In the genomic region with DNA sequence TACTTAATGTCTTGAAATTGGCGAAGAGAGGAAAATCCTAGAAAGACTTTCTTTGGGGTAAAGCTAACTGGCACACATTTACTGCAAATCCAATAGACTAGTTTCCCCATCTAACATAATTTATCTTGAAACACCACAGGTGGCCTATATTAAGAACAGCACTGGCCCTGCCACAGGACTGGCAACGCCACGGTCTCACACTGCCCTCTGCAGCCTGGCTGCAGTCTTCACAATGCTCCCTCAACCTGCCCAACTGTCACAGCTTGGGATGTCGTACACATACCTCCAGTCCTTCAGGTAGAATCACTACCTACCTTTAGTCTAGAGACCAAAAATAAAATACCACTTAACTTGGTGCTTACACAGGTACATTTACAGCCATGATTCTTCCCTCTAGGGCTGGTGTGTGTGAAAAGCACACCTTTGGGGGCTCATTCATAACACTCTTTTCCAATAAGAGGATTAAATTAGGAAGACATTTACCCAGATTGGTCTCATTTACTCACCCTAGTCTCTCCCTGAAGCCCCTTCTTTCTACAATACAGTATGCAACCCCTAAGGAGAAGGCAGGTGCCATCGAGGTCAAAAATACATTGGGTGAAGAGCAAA, we compare ENCODE assay signal across 7 cellular contexts.
A peak's percentile ranks its signal among the peaks of the same experiment; 100 is the strongest.
DNase-seq lines count a peak whose midpoint lies in the region; ATAC-seq, FAIRE-seq and TF ChIP-seq lines count a peak whose summit lies in the region.

No MANE protein-coding gene starts in this region.

- no peak overlapping the region for H2BK12ac ChIP-seq in mesenchymal stem cell (ENCODE audit: low read length in 2 of 2)

- peak; percentile 74 for ATAC-seq in GM21619 (IDR thresholded peaks at IDR 0.05; ENCODE audit: unreplicated experiment)

- H3K9me3 ChIP-seq in MG63: no peaks in the 10 kb centered on the region
- no peaks in the 10 kb centered on the region for H3K9me3 ChIP-seq in SK-N-SH
- no peaks in the 10 kb centered on the region for H3K9me3 ChIP-seq in endothelial cell of umbilical vein (replicated peaks; ENCODE audit: control insufficient read depth, insufficient read depth, low read length)
- no peaks in the 10 kb centered on the region for H3K9me3 ChIP-seq in mesenchymal stem cell (ENCODE audit: control insufficient read depth, low read length)

- H3K4ac ChIP-seq in mesenchymal stem cell (ENCODE audit: low read depth in 1 of 2, low read length in 2 of 2): no peak overlapping the region

- no peaks in the 10 kb centered on the region for H4K20me1 ChIP-seq in SK-N-SH (ENCODE audit: insufficient read depth)
- H4K20me1 ChIP-seq in endothelial cell of umbilical vein (replicated peaks; ENCODE audit: control insufficient read depth, extremely low read depth, insufficient read depth, low read length): no peaks in the 10 kb centered on the region

- H3K4me3 ChIP-seq in MG63 (no peak overlapping the region), SK-N-SH (ENCODE audit: low read depth in 2 of 2, low read length in 1 of 2) (0 out of 4 replicates have a peak overlapping the region, but pooled peaks of 1 of the 2 experiments have one; percentile 22), endothelial cell of umbilical vein (replicated peaks in 1 of 3; ENCODE audit: insufficient read depth in 1 of 3, low read depth in 1 of 3, low read length in 3 of 3) (no peak overlapping the region), mesenchymal stem cell (ENCODE audit: insufficient read depth in 1 of 2, low read depth in 1 of 2, low read length in 2 of 2) (no peak overlapping the region)

- H2BK120ac ChIP-seq in mesenchymal stem cell (ENCODE audit: low read depth, low read length): no peak overlapping the region

- TF ChIP-seq POLR2A in endothelial cell of umbilical vein (IDR thresholded peaks at IDR 0.05; ENCODE audit: low read depth, low read length): no peak

- H3K9ac ChIP-seq in SK-N-SH (no peak overlapping the region), endothelial cell of umbilical vein (replicated peaks; ENCODE audit: extremely low read depth, insufficient read depth, low read length) (no peak overlapping the region), mesenchymal stem cell (ENCODE audit: low read length) (no peak overlapping the region)

- TF ChIP-seq CTCF in GM10248 (IDR thresholded peaks at IDR 0.05; ENCODE audit: control extremely low read depth, extremely low read depth, low read depth, missing control alignments): peak; percentile 58
- TF ChIP-seq CTCF in SK-N-SH (IDR thresholded peaks at IDR 0.05): peak; percentile 93
- peak; percentile 79 to 89 for TF ChIP-seq CTCF in endothelial cell of umbilical vein (IDR thresholded peaks at IDR 0.05; ENCODE audit: extremely low read depth in 1 of 2, insufficient read depth in 1 of 2, low read depth in 1 of 2, low read length in 2 of 2)
- peak; percentile 86 for TF ChIP-seq CTCF in type B pancreatic cell (conservative IDR thresholded peaks at IDR 0.05)

- H3K36me3 ChIP-seq in MG63 (no peaks in the 10 kb centered on the region), SK-N-SH (replicated peaks in 1 of 2; ENCODE audit: control insufficient read depth in 1 of 2, insufficient read depth in 2 of 2, low read length in 1 of 2) (no peaks in the 10 kb centered on the region), endothelial cell of umbilical vein (ENCODE audit: control insufficient read depth in 2 of 2, extremely low read depth in 1 of 2, insufficient read depth in 2 of 2, low read length in 2 of 2) (no peaks in the 10 kb centered on the region), mesenchymal stem cell (ENCODE audit: control insufficient read depth in 1 of 2, insufficient read depth in 2 of 2, low read depth in 1 of 2, low read length in 2 of 2) (no peaks in the 10 kb centered on the region)

- H3K36me3 Mint-ChIP-seq in type B pancreatic cell: no peaks in the 10 kb centered on the region

- DNase-seq in GM10248 (ENCODE audit: extremely low spot score) (peak; percentile 35), MG63 (peak; percentile 53), SK-N-SH (peak; percentile 73), endothelial cell of umbilical vein (ENCODE audit: low read depth, low spot score) (peak; percentile 80), mesenchymal stem cell (peak; percentile 70), type B pancreatic cell (ENCODE audit: extremely low spot score, unreplicated experiment) (peak; percentile 74)

- no peak overlapping the region for H3K4me3 Mint-ChIP-seq in type B pancreatic cell

- no TSS peak for BruUV-seq in endothelial cell of umbilical vein (replicated peaks; lab: Mats Ljungman, UMichigan)

- H2BK15ac ChIP-seq in mesenchymal stem cell (ENCODE audit: low read depth, poor library complexity, severe bottlenecking): no peak overlapping the region

- H3K4me2 ChIP-seq in SK-N-SH: peak overlapping the region; percentile 39; the same call in 1 of the 2 replicates
- H3K4me2 ChIP-seq in endothelial cell of umbilical vein (ENCODE audit: insufficient read depth, low read length): no peak overlapping the region
- no peak overlapping the region for H3K4me2 ChIP-seq in mesenchymal stem cell (ENCODE audit: low read length, poor library complexity, severe bottlenecking)

- peak overlapping the region; percentile 57 for H3K27ac Mint-ChIP-seq in type B pancreatic cell

- H3K14ac ChIP-seq in mesenchymal stem cell (ENCODE audit: low read length in 2 of 2): no peak overlapping the region

- no peaks in the 10 kb centered on the region for H3K79me1 ChIP-seq in mesenchymal stem cell (replicated peaks; ENCODE audit: low read length, poor library complexity, severe bottlenecking)

- POLR2A ChIA-PET in GM10248 (lab: Yijun Ruan, JAX) (no interaction called here), SK-N-SH (lab: Yijun Ruan, JAX) (interaction anchor here (0.5 to 1.3 kb wide), 8 partner anchors 39 to 1407 kb away, joined by 3 to 5 read pairs (median 3); no protein-coding TSS in a partner anchor), endothelial cell of umbilical vein (lab: Charles Lee) (interaction anchor here (0.5 kb wide), 1 partner anchor 38 kb away, joined by 9 read pairs; no protein-coding TSS in a partner anchor)

- TF ChIP-seq EP300 in SK-N-SH (IDR thresholded peaks at IDR 0.05; ENCODE audit: borderline replicate concordance in 1 of 2, low read depth in 1 of 2, low read length in 1 of 2): peak in 1 of 2 experiments; percentile 96; a peak in 2 of 4 replicates

- peaks cover 4% of the 10 kb centered on the region for H3F3A ChIP-seq in SK-N-SH (replicated peaks; ENCODE audit: insufficient read depth)

- H2AFZ ChIP-seq in SK-N-SH (ENCODE audit: low read depth) (no peak overlapping the region), endothelial cell of umbilical vein (ENCODE audit: low read depth, low read length) (no peak overlapping the region), mesenchymal stem cell (ENCODE audit: low read depth, low read length) (no peak overlapping the region)

- no peak overlapping the region for H3K18ac ChIP-seq in mesenchymal stem cell (ENCODE audit: low read depth in 1 of 2, low read length in 2 of 2)

- no peak overlapping the region for H2BK5ac ChIP-seq in mesenchymal stem cell (ENCODE audit: low read depth, low read length, poor library complexity, severe bottlenecking)

- no peaks in the 10 kb centered on the region for H3K9me1 ChIP-seq in endothelial cell of umbilical vein (replicated peaks; ENCODE audit: control insufficient read depth, extremely low read depth, insufficient read depth, low read length)

- no peaks in the 10 kb centered on the region for H3K9me3 Mint-ChIP-seq in type B pancreatic cell

- peak; percentile 55 for FAIRE-seq in endothelial cell of umbilical vein (lab: Jason Lieb, UNC)

- dilution Hi-C loops in endothelial cell of umbilical vein (cut with MboI; ENCODE audit: extremely low pct_ligation_motif_present, low sequenced_read_pairs): no loop called here

- H3K23ac ChIP-seq in mesenchymal stem cell (ENCODE audit: low read length in 2 of 2): no peak overlapping the region

- CTCF ChIA-PET in GM10248 (lab: Yijun Ruan, JAX) (interaction anchor here (0.8 to 1.6 kb wide), 4 partner anchors 9 to 191 kb away, joined by 3 to 4 read pairs (median 3); no protein-coding TSS in a partner anchor), SK-N-SH (lab: Yijun Ruan, JAX) (interaction anchor here (0.6 to 11.7 kb wide), 77 partner anchors 8 to 1859 kb away, joined by 3 to 150 read pairs (median 4); partner anchors contain the start of gene MEIS1), endothelial cell of umbilical vein (lab: Charles Lee) (interaction anchor here (0.6 to 8.3 kb wide), 24 partner anchors 14 to 1412 kb away, joined by 3 to 211 read pairs (median 4); partner anchors contain the start of gene MEIS1)

- H3K9me2 ChIP-seq in SK-N-SH: no peaks in the 10 kb centered on the region

- no peaks in the 10 kb centered on the region for H3K79me2 ChIP-seq in SK-N-SH (ENCODE audit: insufficient read depth)
- no peaks in the 10 kb centered on the region for H3K79me2 ChIP-seq in endothelial cell of umbilical vein (ENCODE audit: control insufficient read depth, insufficient read depth, low read length)

- peak; percentile 100 for TF ChIP-seq RAD21 in SK-N-SH (IDR thresholded peaks at IDR 0.05; ENCODE audit: low read length)

- peaks cover 51% of the 10 kb centered on the region for H3K4me1 Mint-ChIP-seq in type B pancreatic cell (ENCODE audit: unreplicated experiment)

- intact Hi-C loops in endothelial cell of umbilical vein (cut with micrococcal nuclease): loop anchor here (1.0 to 5.0 kb wide), 7 partner anchors 107 to 1264 kb away; no protein-coding TSS in a partner anchor

- H4K91ac ChIP-seq in mesenchymal stem cell (ENCODE audit: low read length): no peak overlapping the region

- H3K27ac ChIP-seq in SK-N-SH (ENCODE audit: low read depth in 2 of 2, low read length in 1 of 2) (peak overlapping the region in 1 of 2 experiments; percentile 81; a peak in 2 of 4 replicates), endothelial cell of umbilical vein (ENCODE audit: insufficient read depth, low read depth, low read length) (no peak overlapping the region), mesenchymal stem cell (ENCODE audit: low read length, poor library complexity, severe bottlenecking) (no peak overlapping the region)

- H3K4me1 ChIP-seq in SK-N-SH (ENCODE audit: control insufficient read depth in 1 of 2, insufficient read depth in 2 of 2, low read depth in 1 of 2, low read length in 1 of 2): peaks cover 5 to 20% of the 10 kb centered on the region in 2 experiments; a peak in 3 of 4 replicates
- peaks cover 8% of the 10 kb centered on the region for H3K4me1 ChIP-seq in endothelial cell of umbilical vein (ENCODE audit: control insufficient read depth, extremely low read depth, insufficient read depth, low read length)
- H3K4me1 ChIP-seq in mesenchymal stem cell (ENCODE audit: control insufficient read depth, insufficient read depth, low read depth, low read length): peaks cover 4% of the 10 kb centered on the region

- H4K8ac ChIP-seq in mesenchymal stem cell (ENCODE audit: low read length): no peak overlapping the region

- no peak overlapping the region for H2AK5ac ChIP-seq in mesenchymal stem cell (ENCODE audit: low read length, severe bottlenecking)

- no peaks in the 10 kb centered on the region for H3K27me3 ChIP-seq in MG63
- no peaks in the 10 kb centered on the region for H3K27me3 ChIP-seq in SK-N-SH (ENCODE audit: insufficient read depth)
- no peaks in the 10 kb centered on the region for H3K27me3 ChIP-seq in endothelial cell of umbilical vein (ENCODE audit: control insufficient read depth in 2 of 2, insufficient read depth in 2 of 2, low read length in 2 of 2)
- no peaks in the 10 kb centered on the region for H3K27me3 ChIP-seq in mesenchymal stem cell (ENCODE audit: control insufficient read depth in 1 of 2, insufficient read depth in 1 of 2, low read length in 2 of 2)

- no peaks in the 10 kb centered on the region for H3K27me3 Mint-ChIP-seq in type B pancreatic cell

- WGBS in SK-N-SH (ENCODE audit: low lambda C conversion rate): 36% methylated on average over 5 of the region's 5 CpGs
- WGBS in mesenchymal stem cell: 37% methylated on average over 4 of the region's 5 CpGs
